27 cellular contexts compared by ENCODE assay signal in the genomic region with DNA sequence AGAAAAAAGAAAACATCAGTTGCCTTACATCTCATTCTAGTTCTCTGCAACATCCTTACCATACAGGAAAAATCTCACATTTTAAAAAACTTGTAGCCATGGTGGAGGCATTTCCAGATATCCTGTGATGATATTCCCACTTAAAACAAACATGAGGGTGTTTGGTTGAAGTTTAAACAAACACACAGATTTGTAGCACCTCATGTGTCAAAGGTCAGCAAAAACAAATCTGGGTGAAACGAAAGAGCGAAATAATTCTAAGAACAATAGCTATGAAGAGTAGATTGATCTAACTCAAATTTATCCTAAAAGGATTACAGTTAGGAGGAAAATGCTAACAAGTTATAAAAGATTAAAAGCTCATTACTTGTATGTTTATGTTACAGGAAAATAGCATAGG.
"Had no signal": no experiment of that assay in that cellular context is flagged by ENCODE, and none has a peak within 500 bp of the region (broad histone marks: within the 10 kb centered on the region; RNA-seq: fewer than 3 reads in every experiment).

No MANE protein-coding gene starts in this region.

- H3K4me1 Mint-ChIP-seq: naive thymus-derived CD8-positive, alpha-beta T cell; stimulated activated effector memory CD8-positive, alpha-beta T cell treated with anti-CD3 and anti-CD28 coated beads, Interleukin-12 subunit alpha, Interleukin-12 subunit beta, amount 100 ng/mL, for 72 hours had no signal

- ATAC-seq: naive thymus-derived CD8-positive, alpha-beta T cell; sciatic nerve; stimulated activated effector memory CD8-positive, alpha-beta T cell treated with anti-CD3 and anti-CD28 coated beads, Interleukin-12 subunit alpha, Interleukin-12 subunit beta, amount 100 ng/mL, for 72 hours had no signal

- H3K36me3 Mint-ChIP-seq: stimulated activated effector memory CD8-positive, alpha-beta T cell treated with anti-CD3 and anti-CD28 coated beads, Interleukin-12 subunit alpha, Interleukin-12 subunit beta, amount 100 ng/mL, for 72 hours had no signal

- H3K36me3 ChIP-seq: colonic mucosa, esophagus squamous epithelium, left lung, prostate gland, right atrium auricular region, stomach, tibial artery, upper lobe of left lung had no signal

- FAIRE-seq: endothelial cell of umbilical vein, frontal cortex, urothelium cell line had no signal

- H3K27ac ChIP-seq: colonic mucosa, left lung, prostate gland, right atrium auricular region, stomach, testis, tibial artery, upper lobe of left lung had no signal

- H3K4me3 ChIP-seq: colonic mucosa, esophagus squamous epithelium, left lung, prostate gland, right atrium auricular region, stomach, testis, tibial artery, upper lobe of left lung had no signal

- H3K27me3 Mint-ChIP-seq: dendritic cell treated with granulocyte-macrophage colony-stimulating factor and Interleukin-4, amounts not matched to agents 40 ng/mL and 50 ng/mL, for 4 days had no signal

- H3K4me1 ChIP-seq: colonic mucosa, prostate gland, right atrium auricular region, stomach, testis, upper lobe of left lung had no signal

- H3K27ac Mint-ChIP-seq: dendritic cell treated with granulocyte-macrophage colony-stimulating factor and Interleukin-4, amounts not matched to agents 40 ng/mL and 50 ng/mL, for 4 days; endodermal cell; naive thymus-derived CD8-positive, alpha-beta T cell; stimulated activated effector memory CD8-positive, alpha-beta T cell treated with anti-CD3 and anti-CD28 coated beads, Interleukin-12 subunit alpha, Interleukin-12 subunit beta, amount 100 ng/mL, for 72 hours had no signal

- DNase-seq: colonic mucosa; effector CD8-positive, alpha-beta T cell; endodermal cell; erythroblast; esophagus squamous epithelium; head of caudate nucleus; left cardiac atrium; left lung; mesendoderm; naive thymus-derived CD8-positive, alpha-beta T cell; nephron progenitor cell; nucleus accumbens; stimulated activated CD4-positive, alpha-beta T cell treated with anti-CD3 and anti-CD28 coated beads, Interleukin-2, amount 100 ng/mL, for 24 hours; stimulated activated CD4-positive, alpha-beta T cell treated with anti-CD3 and anti-CD28 coated beads, Interleukin-4, amount 100 ng/mL, for 24 hours; stimulated activated naive CD4-positive, alpha-beta T cell treated with Interleukin-2 at 50 U/mL for 16 hours; stomach; testis; tibial artery; upper lobe of left lung had no signal

- H3K27me3 ChIP-seq: colonic mucosa, esophagus squamous epithelium, left lung, right atrium auricular region, stomach, testis, tibial artery, upper lobe of left lung had no signal

- H3K4me3 Mint-ChIP-seq: dendritic cell treated with granulocyte-macrophage colony-stimulating factor and Interleukin-4, amounts not matched to agents 40 ng/mL and 50 ng/mL, for 4 days; endodermal cell; naive thymus-derived CD8-positive, alpha-beta T cell; stimulated activated effector memory CD8-positive, alpha-beta T cell treated with anti-CD3 and anti-CD28 coated beads, Interleukin-12 subunit alpha, Interleukin-12 subunit beta, amount 100 ng/mL, for 72 hours had no signal

- H3K9me3 ChIP-seq: colonic mucosa, esophagus squamous epithelium, prostate gland, testis, upper lobe of left lung had no signal
